In genomic region chr7:100867040-100867795, GRCh38 we compare ENCODE assay signal across 7 cellular contexts. TPM values are rescaled to one million over a fixed set of nuclear protein-coding genes. Genes with fewer than 3 reads are reported as not detected.
A peak's percentile ranks its signal among the peaks of the same experiment; 100 is the strongest.
DNase-seq lines count a peak whose midpoint lies in the region; ATAC-seq and TF ChIP-seq lines count a peak whose summit lies in the region.

TRIP6 (plus strand) TSS chr7:100867387; CDS start chr7:100867498, 111 bp downstream.

- H3K14ac ChIP-seq in mesenchymal stem cell (ENCODE audit: low read length in 2 of 2) = peak within 1 kb of the TSS in 1 of 2 experiments; percentile 98

- intact Hi-C loops in activated CD8-positive, alpha-beta T cell treated with anti-CD3 and anti-CD28 coated beads for 36 hours (cut with micrococcal nuclease) = no loop called here

- peaks cover 35% of the 10 kb centered on the region for H3K4me1 ChIP-seq in mesenchymal stem cell (ENCODE audit: control insufficient read depth, insufficient read depth, low read depth, low read length)

- peak within 1 kb of the TSS; percentile 96 for H2BK5ac ChIP-seq in mesenchymal stem cell (ENCODE audit: low read depth, low read length, poor library complexity, severe bottlenecking)

- peak within 1 kb of the TSS; percentile 95 for H3K27ac Mint-ChIP-seq in activated CD8-positive, alpha-beta T cell treated with anti-CD3 and anti-CD28 coated beads for 36 hours

- peak within 1 kb of the TSS; percentile 94 for H2AK5ac ChIP-seq in mesenchymal stem cell (ENCODE audit: low read length, severe bottlenecking)

- no peaks in the 10 kb centered on the region for H3K27me3 Mint-ChIP-seq in activated CD8-positive, alpha-beta T cell treated with anti-CD3 and anti-CD28 coated beads for 36 hours

- peak within 1 kb of the TSS; percentile 87 to 91 for H3K23ac ChIP-seq in mesenchymal stem cell (ENCODE audit: low read length in 2 of 2)

- peaks cover 13% of the 10 kb centered on the region for H3K36me3 Mint-ChIP-seq in activated CD8-positive, alpha-beta T cell treated with anti-CD3 and anti-CD28 coated beads for 36 hours (ENCODE audit: low read depth)

- H3K79me1 ChIP-seq in mesenchymal stem cell (replicated peaks; ENCODE audit: low read length, poor library complexity, severe bottlenecking) = peaks cover 19% of the 10 kb centered on the region

- peak within 1 kb of the TSS; percentile 99 for H3K4ac ChIP-seq in mesenchymal stem cell (ENCODE audit: low read depth in 1 of 2, low read length in 2 of 2)

- peak within 1 kb of the TSS; percentile 77 for H2BK120ac ChIP-seq in mesenchymal stem cell (ENCODE audit: low read depth, low read length)

- CTCF ChIA-PET in activated CD8-positive, alpha-beta T cell treated with anti-CD3 and anti-CD28 coated beads for 36 hours (lab: Charles Lee) = interaction anchor here (0.7 to 1.1 kb wide), 3 partner anchors 9 to 162 kb away, joined by 3 read pairs; partner anchors contain the start of gene SLC12A9

- POLR2A ChIA-PET in activated CD8-positive, alpha-beta T cell treated with anti-CD3 and anti-CD28 coated beads for 36 hours (lab: Charles Lee) = interaction anchor here (0.8 to 1.6 kb wide), 5 partner anchors 8 to 21 kb away, joined by 3 to 7 read pairs (median 5); partner anchors contain the start of genes SLC12A9 and SRRT

- WGBS in mesenchymal stem cell = 3% methylated on average over 21 of the region's 44 CpGs

- H2BK12ac ChIP-seq in mesenchymal stem cell (ENCODE audit: low read length in 2 of 2) = peak within 1 kb of the TSS; percentile 64 to 85

- H4K8ac ChIP-seq in mesenchymal stem cell (ENCODE audit: low read length) = peak within 1 kb of the TSS; percentile 96

- peak; percentile 52 for ATAC-seq in GM18868 (IDR thresholded peaks at IDR 0.05; ENCODE audit: unreplicated experiment)
- ATAC-seq in activated CD8-positive, alpha-beta T cell treated with anti-CD3 and anti-CD28 coated beads for 36 hours = peak; percentile 72

- H3K9me3 ChIP-seq in mesenchymal stem cell (ENCODE audit: control insufficient read depth, low read length) = no peaks in the 10 kb centered on the region

- peak within 1 kb of the TSS; percentile 89 for H3K4me3 Mint-ChIP-seq in activated CD8-positive, alpha-beta T cell treated with anti-CD3 and anti-CD28 coated beads for 36 hours

- H3K18ac ChIP-seq in mesenchymal stem cell (ENCODE audit: low read depth in 1 of 2, low read length in 2 of 2) = peak within 1 kb of the TSS; percentile 93 to 96

- H2AFZ ChIP-seq in mesenchymal stem cell (ENCODE audit: low read depth, low read length) = peak within 1 kb of the TSS; percentile 15

- peak; percentile 97 for DNase-seq in LHCN-M2 (ENCODE audit: low read depth)
- peak; percentile 79 for DNase-seq in activated CD8-positive, alpha-beta T cell treated with anti-CD3 and anti-CD28 coated beads for 36 hours
- peak; percentile 92 for DNase-seq in mesenchymal stem cell
- peak; percentile 57 to 58 for DNase-seq in stimulated activated CD8-positive, alpha-beta memory T cell treated with anti-CD3 and anti-CD28 coated beads, Interleukin-15, amount 100 ng/mL, for 48 hours (ENCODE audit: low read depth in 2 of 2)
- DNase-seq in NCI-H526 (lab: John Stamatoyannopoulos, UW) = no peak

- H3K4me3 ChIP-seq in mesenchymal stem cell (ENCODE audit: insufficient read depth in 1 of 2, low read depth in 1 of 2, low read length in 2 of 2) = peak within 1 kb of the TSS; percentile 82 to 95

- peaks cover 29 to 60% of the 10 kb centered on the region in 2 experiments for H3K36me3 ChIP-seq in mesenchymal stem cell (ENCODE audit: control insufficient read depth in 1 of 2, insufficient read depth in 2 of 2, low read depth in 1 of 2, low read length in 2 of 2)

- no peak for TF ChIP-seq CTCF in activated CD8-positive, alpha-beta T cell treated with anti-CD3 and anti-CD28 coated beads for 36 hours (IDR thresholded peaks at IDR 0.05)

- peaks cover 8% of the 10 kb centered on the region for H3K4me1 Mint-ChIP-seq in activated CD8-positive, alpha-beta T cell treated with anti-CD3 and anti-CD28 coated beads for 36 hours (ENCODE audit: low read depth)

- in situ Hi-C loops in endometrial microvascular endothelial cells (cut with HindIII; ENCODE audit: inconsistent ontology term, low pct_unique_long_range_greater_than_20kb, low sequenced_read_pairs) = no loop called here

- H2BK15ac ChIP-seq in mesenchymal stem cell (ENCODE audit: low read depth, poor library complexity, severe bottlenecking) = peak within 1 kb of the TSS; percentile 97

- H3K27ac ChIP-seq in mesenchymal stem cell (ENCODE audit: low read length, poor library complexity, severe bottlenecking) = peak within 1 kb of the TSS; percentile 80

- no peaks in the 10 kb centered on the region for H3K27me3 ChIP-seq in mesenchymal stem cell (ENCODE audit: control insufficient read depth in 1 of 2, insufficient read depth in 1 of 2, low read length in 2 of 2)

- H3K9ac ChIP-seq in mesenchymal stem cell (ENCODE audit: low read length) = peak within 1 kb of the TSS; percentile 99

- no peaks in the 10 kb centered on the region for H3K9me3 Mint-ChIP-seq in activated CD8-positive, alpha-beta T cell treated with anti-CD3 and anti-CD28 coated beads for 36 hours

- H3K4me2 ChIP-seq in mesenchymal stem cell (ENCODE audit: low read length, poor library complexity, severe bottlenecking) = peak within 1 kb of the TSS; percentile 78

- peak within 1 kb of the TSS; percentile 97 for H4K91ac ChIP-seq in mesenchymal stem cell (ENCODE audit: low read length)

RNA-seq across cellular contexts. Expression of gene TRIP6, which starts in this region (rescaled TPM):
- total RNA-seq in LHCN-M2 (2014; rRNA removed) (224 and 232 TPM in 2 replicates), endometrial microvascular endothelial cells (ENCODE audit: inconsistent ontology term) (108 TPM)
- polyA plus RNA-seq in LHCN-M2 (2012) = 200 TPM
- total RNA-seq in activated CD8-positive, alpha-beta T cell treated with anti-CD3 and anti-CD28 coated beads for 36 hours = 10 to 100 TPM; 27.5 to 28.4 TPM
- 61.5 TPM for polyA plus RNA-seq in mesenchymal stem cell (2013, experiment 1 of 2)
- 61.7 TPM for polyA plus RNA-seq in mesenchymal stem cell (2013, experiment 2 of 2)

Comparison
In these comparisons a context has a peak if more than half of its experiments do, and no peak if none do; other contexts are left out.
1. DNase-seq: peak in LHCN-M2 (single experiment), activated CD8-positive, alpha-beta T cell treated with anti-CD3 and anti-CD28 coated beads for 36 hours (single experiment), mesenchymal stem cell (single experiment) and stimulated activated CD8-positive, alpha-beta memory T cell treated with anti-CD3 and anti-CD28 coated beads, Interleukin-15, amount 100 ng/mL, for 48 hours (2 of 2); none in NCI-H526 (0 of 2).